In genomic region chr7:128136215-128136597, GRCh38 we compare ENCODE assay signal across 8 cellular contexts.
DNase-seq lines count a peak whose midpoint lies in the region; ATAC-seq, FAIRE-seq and TF ChIP-seq lines count a peak whose summit lies in the region.

No MANE protein-coding gene starts in this region.

- POLR2A ChIA-PET in CD4-positive, alpha-beta memory T cell (lab: Charles Lee; ENCODE audit: partially characterized antibody): interaction anchor here (0.8 to 1.6 kb wide), 4 partner anchors 11 to 428 kb away, joined by 3 to 5 read pairs (median 4); no protein-coding TSS in a partner anchor

- H3K4me1 Mint-ChIP-seq in CD4-positive, alpha-beta memory T cell: peaks cover 8 to 21% (median 13%) of the 10 kb centered on the region in 4 donors

- H3K9me3 Mint-ChIP-seq in CD4-positive, alpha-beta memory T cell: peaks cover 0 to 5% (median 0%) of the 10 kb centered on the region in 8 donors

- no peak for TF ChIP-seq CTCF in bronchial epithelial cell (IDR thresholded peaks at IDR 0.05; ENCODE audit: insufficient read depth, low read length, severe bottlenecking)

- H3K27me3 ChIP-seq in CD4-positive, alpha-beta memory T cell (ENCODE audit: insufficient read depth, low read length): peaks cover 23% of the 10 kb centered on the region
- H3K27me3 ChIP-seq in bronchial epithelial cell (ENCODE audit: control insufficient read depth, insufficient read depth, low read length) (peaks cover 22% of the 10 kb centered on the region), mononuclear cell (ENCODE audit: insufficient read depth, low read length) (peaks cover 71% of the 10 kb centered on the region)

- CTCF ChIA-PET in CD4-positive, alpha-beta memory T cell (lab: Charles Lee; ENCODE audit: partially characterized antibody): interaction anchor here (0.8 to 4.5 kb wide), 30 partner anchors 9 to 550 kb away, joined by 3 to 33 read pairs (median 6); no protein-coding TSS in a partner anchor

- peaks cover 23 to 31% of the 10 kb centered on the region in 2 donors for H3K27me3 Mint-ChIP-seq in CD4-positive, alpha-beta memory T cell

- H3K4me1 ChIP-seq in CD4-positive, alpha-beta memory T cell (ENCODE audit: insufficient read depth, low read length): peaks cover 16% of the 10 kb centered on the region
- peaks cover 27% of the 10 kb centered on the region for H3K4me1 ChIP-seq in mononuclear cell (ENCODE audit: insufficient read depth, low read length)

- peak in 1 of 5 donors; percentile 5 for DNase-seq in CD4-positive, alpha-beta memory T cell
- DNase-seq in bronchial epithelial cell (ENCODE audit: low read depth): no peak
- DNase-seq in NCI-H1092 (lab: John Stamatoyannopoulos, UW): no peak
- DNase-seq in midbrain (lab: John Stamatoyannopoulos, UW): no peak
- no peak for DNase-seq in SIG-M5 treated with dmso at 0.1 percent for 504 hours (lab: John Stamatoyannopoulos, UW; ENCODE audit: unreplicated experiment)

- intact Hi-C loops in CD4-positive, alpha-beta memory T cell (cut with micrococcal nuclease): loop anchor here (1.0 to 2.0 kb wide), 2 partner anchors 73 to 427 kb away; no protein-coding TSS in a partner anchor

- FAIRE-seq in bronchial epithelial cell (lab: Jason Lieb, UNC): no peak

- peak overlapping the region in 2 of 7 donors; percentile 35 to 53 for H3K27ac Mint-ChIP-seq in CD4-positive, alpha-beta memory T cell

- no peak overlapping the region for H3K27ac ChIP-seq in CD4-positive, alpha-beta memory T cell (ENCODE audit: low read depth, low read length)

- peak overlapping the region; percentile 78 to 88 (median 82) for H3K4me3 Mint-ChIP-seq in CD4-positive, alpha-beta memory T cell

- no peaks in the 10 kb centered on the region for H3K9me3 ChIP-seq in CD4-positive, alpha-beta memory T cell (ENCODE audit: control insufficient read depth in 1 of 2, low read length in 2 of 2)
- H3K9me3 ChIP-seq in mononuclear cell (ENCODE audit: low read depth, low read length): no peaks in the 10 kb centered on the region

- H3K36me3 ChIP-seq in CD4-positive, alpha-beta memory T cell (ENCODE audit: insufficient read depth, low read length): no peaks in the 10 kb centered on the region
- no peaks in the 10 kb centered on the region for H3K36me3 ChIP-seq in bronchial epithelial cell (ENCODE audit: control insufficient read depth, insufficient read depth, low read length)

- peaks cover 0 to 3% of the 10 kb centered on the region in 2 donors for H3K36me3 Mint-ChIP-seq in CD4-positive, alpha-beta memory T cell

- peak overlapping the region; percentile 11 to 66 for H3K4me3 ChIP-seq in CD4-positive, alpha-beta memory T cell (ENCODE audit: low read length in 2 of 2)
- H3K4me3 ChIP-seq in bronchial epithelial cell (ENCODE audit: low read depth, low read length) (peak overlapping the region; percentile 40), mononuclear cell (ENCODE audit: low read length) (peak overlapping the region; percentile 44)

- ATAC-seq in HG03442 (IDR thresholded peaks at IDR 0.05; ENCODE audit: unreplicated experiment) (peak; percentile 10), HG02981 (IDR thresholded peaks at IDR 0.05; ENCODE audit: unreplicated experiment) (no peak)
